In genomic region chr14:54564799-54565235, GRCh38 we compare ENCODE assay signal across 8 cellular contexts. TPM values are rescaled to one million over a fixed set of nuclear protein-coding genes. Genes with fewer than 3 reads are reported as not detected.
A peak's percentile ranks its signal among the peaks of the same experiment; 100 is the strongest.
DNase-seq lines count a peak whose midpoint lies in the region; ATAC-seq and TF ChIP-seq lines count a peak whose summit lies in the region.

No MANE protein-coding gene starts in this region.

- in situ Hi-C loops in G401 (cut with HindIII; ENCODE audit: low sequenced_read_pairs): no loop called here

- H3K9me3 ChIP-seq in neural progenitor cell (ENCODE audit: low read depth): no peaks in the 10 kb centered on the region

- H3K27ac Mint-ChIP-seq in neural progenitor cell: no peak overlapping the region

- peaks cover 25% of the 10 kb centered on the region for H3F3A ChIP-seq in neural progenitor cell (ENCODE audit: low read depth)

- peaks cover 62% of the 10 kb centered on the region for H3K27me3 ChIP-seq in neural progenitor cell

- peak overlapping the region; percentile 91 for H2AFZ ChIP-seq in neural progenitor cell (replicated peaks)

- TF ChIP-seq CTCF in WI38 (IDR thresholded peaks at IDR 0.05; ENCODE audit: low read depth, low read length) (no peak), fibroblast of pulmonary artery (IDR thresholded peaks at IDR 0.05; ENCODE audit: low read length, missing control alignments) (no peak), neural progenitor cell (IDR thresholded peaks at IDR 0.05) (no peak)

- H3K36me3 ChIP-seq in neural progenitor cell: no peaks in the 10 kb centered on the region

- TF ChIP-seq POLR2A in GM18505 (IDR thresholded peaks at IDR 0.05; ENCODE audit: borderline replicate concordance, extremely low read depth, insufficient read depth, insufficient read length): no peak

- peaks cover 7% of the 10 kb centered on the region for H4K20me1 ChIP-seq in neural progenitor cell (ENCODE audit: low read depth)

- H3K27ac ChIP-seq in neural progenitor cell: no peak overlapping the region

- no peaks in the 10 kb centered on the region for H3K9me3 Mint-ChIP-seq in neural progenitor cell

- ATAC-seq in HG03460 (IDR thresholded peaks at IDR 0.05; ENCODE audit: unreplicated experiment) (peak; percentile 1), GM18505 (IDR thresholded peaks at IDR 0.05; ENCODE audit: unreplicated experiment) (no peak), GM21528 (IDR thresholded peaks at IDR 0.05; ENCODE audit: low FRiP score, unreplicated experiment) (no peak)

- no peaks in the 10 kb centered on the region for H3K79me2 ChIP-seq in neural progenitor cell (ENCODE audit: low read depth)

- peaks cover 10% of the 10 kb centered on the region for H3K4me1 ChIP-seq in neural progenitor cell

- peak overlapping the region; percentile 90 for H3K4me2 ChIP-seq in neural progenitor cell

- H3K36me3 Mint-ChIP-seq in neural progenitor cell: no peaks in the 10 kb centered on the region

- DNase-seq in G401 (ENCODE audit: low spot score): peak; percentile 75
- DNase-seq in fibroblast of pulmonary artery (ENCODE audit: low read depth): peak; percentile 78
- DNase-seq in neural progenitor cell (ENCODE audit: low spot score): peak; percentile 34
- no peak for DNase-seq in SK-N-DZ (ENCODE audit: low spot score)

- H3K9ac ChIP-seq in neural progenitor cell: no peak overlapping the region

- peaks cover 7% of the 10 kb centered on the region for H3K27me3 Mint-ChIP-seq in neural progenitor cell (ENCODE audit: insufficient read depth, low read depth)

- H3K4me1 Mint-ChIP-seq in neural progenitor cell: peaks cover 15% of the 10 kb centered on the region

- H3K4me3 ChIP-seq in WI38 (ENCODE audit: low read depth, low read length): peak overlapping the region; percentile 79
- H3K4me3 ChIP-seq in fibroblast of pulmonary artery (replicated peaks; ENCODE audit: low read depth, low read length): peak overlapping the region; percentile 78
- H3K4me3 ChIP-seq in neural progenitor cell: peak overlapping the region; percentile 61

- H3K4me3 Mint-ChIP-seq in neural progenitor cell: peak overlapping the region; percentile 88

RNA-seq across cellular contexts. Expression of gene SAMD4A, which starts 2.1 kb away (rescaled TPM):
- 6.6 and 17.0 TPM in 2 replicates for total RNA-seq in G401 (2014; rRNA removed; shearing (Covaris generic))
- total RNA-seq in neural progenitor cell (ENCODE audit: low replicate concordance): 4.3 and 4.6 TPM in 2 replicates
- 0.02 TPM in 1 of 2 replicates, not detected in the other for polyA plus RNA-seq in SK-N-DZ (2014; cell fraction: cytosol; rRNA removed)
- not detected in 2 replicates for polyA plus RNA-seq in SK-N-DZ (2014; cell fraction: nucleus; rRNA removed)

RNA-seq across cellular contexts. Expression of gene CGRRF1, which starts 55.1 kb away (rescaled TPM):
- total RNA-seq in G401 (2014; rRNA removed; shearing (Covaris generic)): 14.7 and 26.9 TPM in 2 replicates
- 29.6 and 36.1 TPM in 2 replicates for total RNA-seq in neural progenitor cell (ENCODE audit: low replicate concordance)
- 15.2 and 17.8 TPM in 2 replicates for polyA plus RNA-seq in SK-N-DZ (2014; cell fraction: cytosol; rRNA removed)
- 16.3 and 23.9 TPM in 2 replicates for polyA plus RNA-seq in SK-N-DZ (2014; cell fraction: nucleus; rRNA removed)
